ENCODE assay signal across 21 cellular contexts in the genomic region with DNA sequence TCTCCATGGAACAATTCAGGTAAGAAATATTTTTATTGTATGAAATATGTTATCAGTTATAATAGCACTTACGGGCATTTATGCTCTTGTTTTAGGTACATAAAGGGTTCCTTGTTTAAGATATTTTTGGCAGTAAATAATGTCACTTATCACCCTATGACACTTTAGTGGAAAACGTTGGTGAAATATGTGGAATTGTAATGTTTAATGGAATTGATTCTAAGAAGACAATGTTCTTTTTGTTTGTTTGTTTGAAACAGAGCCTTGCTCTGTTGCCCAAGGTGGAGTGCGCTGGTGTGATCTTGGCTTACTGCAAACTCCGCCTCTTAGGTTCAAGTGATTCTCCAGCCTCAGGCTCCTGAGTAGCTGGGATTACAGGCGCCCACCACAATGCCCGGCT. TPM values are rescaled to one million over a fixed set of nuclear protein-coding genes. Genes with fewer than 3 reads are reported as not detected.
DNase-seq lines count a peak whose midpoint lies in the region; ATAC-seq, FAIRE-seq and TF ChIP-seq lines count a peak whose summit lies in the region.
"Had no signal": no experiment of that assay in that cellular context is flagged by ENCODE, and none has a peak within 500 bp of the region (broad histone marks: within the 10 kb centered on the region; RNA-seq: fewer than 3 reads in every experiment).

No MANE protein-coding gene starts in this region.

- ATAC-seq in body of pancreas (peak; percentile 70), GM21423 (IDR thresholded peaks at IDR 0.05; ENCODE audit: unreplicated experiment) (no peak)
- ATAC-seq: A549, K562 had no signal

- peak overlapping the region in 2 of 4 donors; percentile 70 to 76 for H3K27ac ChIP-seq in body of pancreas
- no peak overlapping the region for H3K27ac ChIP-seq in small intestine (ENCODE audit: low read depth in 1 of 2, low read length in 1 of 2)
- H3K27ac ChIP-seq: A549, HL-60 had no signal

- in situ Hi-C loops in HAP-1 (cut with MboI; ENCODE audit: low sequenced_read_pairs), result no loop called here

- H3K4me3 ChIP-seq in LNCaP clone FGC (ENCODE audit: low read depth, low read length) (no peak overlapping the region), body of pancreas (no peak overlapping the region), small intestine (ENCODE audit: low read depth in 1 of 2, low read length in 2 of 2) (no peak overlapping the region), HAP-1 (no peak overlapping the region)
- H3K4me3 ChIP-seq: A549, K562 had no signal

- H3K27me3 ChIP-seq in body of pancreas (no peaks in the 10 kb centered on the region), small intestine (ENCODE audit: control insufficient read depth in 2 of 2, insufficient read depth in 2 of 2, low read length in 2 of 2) (no peaks in the 10 kb centered on the region), HAP-1 (ENCODE audit: low read depth) (no peaks in the 10 kb centered on the region)

- H3K9me3 ChIP-seq in body of pancreas, result no peaks in the 10 kb centered on the region
- no peaks in the 10 kb centered on the region for H3K9me3 ChIP-seq in small intestine (ENCODE audit: control insufficient read depth, low read depth)
- H3K9me3 ChIP-seq in HAP-1, result no peaks in the 10 kb centered on the region
- H3K9me3 ChIP-seq: A549 had no signal

- peak; percentile 61 for FAIRE-seq in small intestine (lab: Jason Lieb, UNC)
- FAIRE-seq: A549, H1, K562 had no signal

- TF ChIP-seq CTCF in LNCaP clone FGC (IDR thresholded peaks at IDR 0.05; ENCODE audit: control insufficient read depth, extremely low read depth, insufficient read depth), result no peak
- no peak for TF ChIP-seq CTCF in body of pancreas (IDR thresholded peaks at IDR 0.05)

- H3K4me1 ChIP-seq in body of pancreas (peaks cover 18% of the 10 kb centered on the region), small intestine (ENCODE audit: control insufficient read depth in 2 of 2, insufficient read depth in 1 of 2, low read depth in 1 of 2, low read length in 1 of 2) (peaks cover 0 to 2% of the 10 kb centered on the region in 2 donors), HAP-1 (no peaks in the 10 kb centered on the region)

- TF ChIP-seq POLR2A in body of pancreas (IDR thresholded peaks at IDR 0.05), result no peak

- DNase-seq in LNCaP clone FGC (ENCODE audit: low read depth) (peak; percentile 62), body of pancreas (peak in 1 of 4 donors; percentile 20), small intestine (no peak), HAP-1 (ENCODE audit: low spot score in 2 of 2) (no peak), NCI-H1930 (lab: John Stamatoyannopoulos, UW) (no peak)
- DNase-seq in activated CD4-positive, alpha-beta T cell treated with anti-CD3 and anti-CD28 coated beads for 1 hour, result no peak
- DNase-seq: AML-193; Calu3; CD4-positive, alpha-beta memory T cell; DMS79 treated with DMSO at 0.1 percent for 48 hours; GF-D8; H9; IMR-90 had no signal

- WGBS in body of pancreas, 2 donors, result 55 to 68% methylated on average over 6 of the region's 6 CpGs
- WGBS in small intestine, 3 donors, result 70 to 79% (median 72%) methylated on average over 6 of the region's 6 CpGs

- H3K36me3 ChIP-seq in body of pancreas (replicated peaks in 1 of 2; ENCODE audit: insufficient read depth in 1 of 2, low read depth in 2 of 2) (no peaks in the 10 kb centered on the region), small intestine (ENCODE audit: control insufficient read depth in 2 of 2, insufficient read depth in 2 of 2, low read length in 2 of 2) (peaks cover 0 to 3% of the 10 kb centered on the region in 2 donors), HAP-1 (replicated peaks) (no peaks in the 10 kb centered on the region)

- intact Hi-C loops in body of pancreas (cut with DNase I), result no loop called here

RNA-seq across cellular contexts. Expression of a gene that starts 17.4 kb away (rescaled TPM):
- total RNA-seq in body of pancreas, result 10 to 100 TPM; 28.7 to 29.1 TPM
- 100 to 1,000 TPM in 1 of 3 donors, 10 to 100 TPM in 2; 28.9 to 206 (median 83.8) TPM for polyA plus RNA-seq in small intestine
- total RNA-seq: CD4-positive, alpha-beta memory T cell; HT1080; IMR-90 had no signal
- polyA plus RNA-seq: BJ; CD14-positive monocyte; CD4-positive, alpha-beta memory T cell; IMR-90; K562 had no signal
